ENCODE assay signal across 17 cellular contexts in the genomic region with DNA sequence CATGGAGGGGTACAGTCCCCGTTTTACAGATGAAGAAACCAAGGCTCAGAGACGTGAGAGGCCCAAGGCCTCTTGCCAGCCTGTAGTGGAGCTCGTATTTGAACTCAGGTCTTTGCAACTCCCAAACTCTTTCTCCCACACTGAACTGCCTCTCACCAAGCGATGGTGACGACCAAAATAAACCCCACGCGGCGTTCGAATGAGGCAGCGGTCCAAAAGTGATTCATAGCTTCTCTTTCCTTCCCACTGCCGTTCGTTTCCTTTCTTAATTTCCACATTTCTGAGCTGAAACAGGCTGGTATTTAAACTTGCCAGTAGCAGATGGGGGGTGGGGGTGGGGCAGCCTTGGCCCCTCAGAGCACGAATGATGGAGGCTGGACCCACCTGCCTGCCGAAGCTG.
DNase-seq lines count a peak whose midpoint lies in the region; ATAC-seq and TF ChIP-seq lines count a peak whose summit lies in the region.
"Had no signal": no experiment of that assay in that cellular context is flagged by ENCODE, and none has a peak within 500 bp of the region (broad histone marks: within the 10 kb centered on the region; RNA-seq: fewer than 3 reads in every experiment).

No MANE protein-coding gene starts in this region.

- in situ Hi-C loops in IMR-90 (cut with MboI; ENCODE audit: low sequenced_read_pairs), result no loop called here

- peak overlapping the region; percentile 5 for H2AFZ ChIP-seq in IMR-90 (replicated peaks; ENCODE audit: low read length, poor library complexity)

- no peak overlapping the region for H2BK5ac ChIP-seq in IMR-90 (ENCODE audit: low read depth, low read length, poor library complexity, severe bottlenecking)

- no peak overlapping the region for H2BK120ac ChIP-seq in IMR-90 (ENCODE audit: low read depth, low read length)

- no peak overlapping the region for H3K27ac Mint-ChIP-seq in stimulated activated naive B cell treated with anti-CD40 and anti-IgM and Interleukin-4, amounts not matched to agents 10 μg/mL and 1 μg/mL and 100 μg/mL, for 72 hours

- peaks cover 10% of the 10 kb centered on the region for H3K9me1 ChIP-seq in IMR-90 (ENCODE audit: insufficient read depth, low read length)

- WGBS in IMR-90 (ENCODE audit: extremely low coverage in 2 of 2, insufficient read length in 1 of 2), 2 experiments, result 25% methylated on average over 2 of the region's 14 CpGs; no CpG with 5 or more reads in 1 of the 2 experiments

- H3K27me3 ChIP-seq in IMR-90 (ENCODE audit: control insufficient read depth, insufficient read depth, low read length), result peaks cover 25% of the 10 kb centered on the region

- no peak overlapping the region for H3K9ac ChIP-seq in IMR-90 (ENCODE audit: low read depth, low read length)

- no peaks in the 10 kb centered on the region for H3K9me3 Mint-ChIP-seq in stimulated activated naive B cell treated with anti-CD40 and anti-IgM and Interleukin-4, amounts not matched to agents 10 μg/mL and 1 μg/mL and 100 μg/mL, for 72 hours

- POLR2A ChIA-PET in IMR-90 (lab: Charles Lee; ENCODE audit: unreplicated experiment), result interaction anchor here (0.6 kb wide), 1 partner anchor 12 kb away, joined by 4 read pairs; no protein-coding TSS in a partner anchor

- no peak overlapping the region for H3K4me3 Mint-ChIP-seq in stimulated activated naive B cell treated with anti-CD40 and anti-IgM and Interleukin-4, amounts not matched to agents 10 μg/mL and 1 μg/mL and 100 μg/mL, for 72 hours

- H4K8ac ChIP-seq in IMR-90 (ENCODE audit: low read depth in 2 of 2, low read length in 2 of 2), result no peak overlapping the region

- TF ChIP-seq RAD21 in IMR-90 (IDR thresholded peaks at IDR 0.05; ENCODE audit: low read length), result no peak

- H4K20me1 ChIP-seq in IMR-90 (ENCODE audit: insufficient read depth, low read length), result no peaks in the 10 kb centered on the region

- no peak overlapping the region for H2AK9ac ChIP-seq in IMR-90 (replicated peaks; ENCODE audit: low read depth, low read length, poor library complexity)

- peaks cover 41 to 49% of the 10 kb centered on the region in 2 donors for H3K27me3 Mint-ChIP-seq in stimulated activated naive B cell treated with anti-CD40 and anti-IgM and Interleukin-4, amounts not matched to agents 10 μg/mL and 1 μg/mL and 100 μg/mL, for 72 hours

- TF ChIP-seq POLR2A in IMR-90 (IDR thresholded peaks at IDR 0.05; ENCODE audit: low read depth, low read length), result no peak

- peaks cover 0 to 3% of the 10 kb centered on the region in 2 donors for H3K4me1 Mint-ChIP-seq in stimulated activated naive B cell treated with anti-CD40 and anti-IgM and Interleukin-4, amounts not matched to agents 10 μg/mL and 1 μg/mL and 100 μg/mL, for 72 hours

- no peak overlapping the region for H3K4me3 ChIP-seq in IMR-90 (ENCODE audit: insufficient read depth, low read depth, low read length)
- H3K4me3 ChIP-seq: gastroesophageal sphincter, GM12878, SJSA1 had no signal

- H3K23ac ChIP-seq in IMR-90 (ENCODE audit: low read depth, low read length), result no peak overlapping the region

- H3K56ac ChIP-seq in IMR-90 (ENCODE audit: extremely low read depth, insufficient read depth, low read length), result no peak overlapping the region

- no peak overlapping the region for H4K91ac ChIP-seq in IMR-90 (ENCODE audit: insufficient read depth, low read depth, low read length)

- H3K4ac ChIP-seq in IMR-90 (ENCODE audit: low read depth, low read length), result no peak overlapping the region

- H3K27ac ChIP-seq in IMR-90 (ENCODE audit: insufficient read depth, low read length) (no peak overlapping the region), cingulate gyrus (ENCODE audit: low read depth, low read length) (peak overlapping the region; percentile 60)
- H3K27ac ChIP-seq: gastroesophageal sphincter, SJSA1 had no signal

- no peaks in the 10 kb centered on the region for H3K79me1 ChIP-seq in IMR-90 (ENCODE audit: low read depth in 1 of 2, low read length in 2 of 2)

- no peak for ATAC-seq in IMR-90 (ENCODE audit: low read depth)
- ATAC-seq in GM18909 (IDR thresholded peaks at IDR 0.05; ENCODE audit: poor library complexity, unreplicated experiment), result no peak
- no peak for ATAC-seq in HG03175 (IDR thresholded peaks at IDR 0.05; ENCODE audit: unreplicated experiment)
- no peak for ATAC-seq in stimulated activated naive B cell treated with anti-CD40 and anti-IgM and Interleukin-4, amounts not matched to agents 10 μg/mL and 1 μg/mL and 100 μg/mL, for 72 hours (replicated peaks)
- ATAC-seq: gastroesophageal sphincter, GM12878 had no signal

- H4K5ac ChIP-seq in IMR-90 (ENCODE audit: low read depth, low read length), result no peak overlapping the region

- no peak overlapping the region for H3K18ac ChIP-seq in IMR-90 (ENCODE audit: low read depth, low read length)

- no peaks in the 10 kb centered on the region for H3K36me3 ChIP-seq in IMR-90 (ENCODE audit: control insufficient read depth, insufficient read depth, low read length)
- H3K36me3 ChIP-seq: gastroesophageal sphincter, SJSA1 had no signal

- H3K4me2 ChIP-seq in IMR-90 (ENCODE audit: low read depth, low read length), result no peak overlapping the region

- intact Hi-C loops in IMR-90 (cut with micrococcal nuclease), result no loop called here

- dilution Hi-C loops in IMR-90 (cut with HindIII; ENCODE audit: low sequenced_read_pairs, unreplicated experiment), result no loop called here

- H2BK20ac ChIP-seq in IMR-90 (ENCODE audit: low read depth, low read length), result no peak overlapping the region

- no peaks in the 10 kb centered on the region for H3K36me3 Mint-ChIP-seq in stimulated activated naive B cell treated with anti-CD40 and anti-IgM and Interleukin-4, amounts not matched to agents 10 μg/mL and 1 μg/mL and 100 μg/mL, for 72 hours

- no peak overlapping the region for H3K14ac ChIP-seq in IMR-90 (replicated peaks; ENCODE audit: low read depth, low read length)

- H2BK15ac ChIP-seq in IMR-90 (ENCODE audit: low read depth, low read length), result no peak overlapping the region

- no TSS peak for BruUV-seq in IMR-90 (replicated peaks; lab: Mats Ljungman, UMichigan)

- no peak for TF ChIP-seq CTCF in IMR-90 (conservative IDR thresholded peaks at IDR 0.05; ENCODE audit: low read depth, low read length)

- DNase-seq in AG20443 (ENCODE audit: low spot score) (peak; percentile 76), IMR-90 (peak; percentile 39), lung microvascular endothelial cell (ENCODE audit: low read depth in 2 of 2) (peak; percentile 40 to 48)
- no peak for DNase-seq in NK-92 treated with Interleukin-12 subunit alpha and Interleukin-12 subunit beta, amount 100 ng/mL, for 24 hours (lab: John Stamatoyannopoulos, UW)
- no peak for DNase-seq in stimulated activated naive B cell treated with anti-CD40 and anti-IgM and Interleukin-4, amounts not matched to agents 10 μg/mL and 1 μg/mL and 100 μg/mL, for 72 hours
- DNase-seq: activated CD8-positive, alpha-beta memory T cell treated with anti-CD3 and anti-CD28 coated beads for 24 hours; aorta; NCI-H1436 treated with DMSO at 0.1 percent for 48 hours; NCI-H446 treated with DMSO at 0.1 percent for 48 hours; small intestine; stimulated activated naive CD4-positive, alpha-beta T cell had no signal

- H3K9me3 ChIP-seq in IMR-90 (ENCODE audit: control insufficient read depth, insufficient read depth, low read length), result peaks cover 15% of the 10 kb centered on the region
- H3K9me3 ChIP-seq: SJSA1 had no signal

- H2AK5ac ChIP-seq in IMR-90 (ENCODE audit: low read depth, low read length), result peak overlapping the region; percentile 12; the same call in 1 of the 2 replicates

- CTCF ChIA-PET in IMR-90 (lab: Yijun Ruan, JAX), result interaction anchor here (0.6 kb wide), 1 partner anchor 477 kb away, joined by 4 read pairs; no protein-coding TSS in a partner anchor

- peaks cover 2% of the 10 kb centered on the region for H3K4me1 ChIP-seq in IMR-90 (ENCODE audit: control insufficient read depth, insufficient read depth, low read length)

TF ChIP-seq in IMR-90, 13 proteins besides CTCF, POLR2A, EP300 and RAD21:
- TF ChIP-seq RFX5 (IDR thresholded peaks at IDR 0.05; ENCODE audit: low read depth, low read length) (no peak), MAFK (IDR thresholded peaks at IDR 0.05; ENCODE audit: low read depth, low read length) (no peak), CEBPB (IDR thresholded peaks at IDR 0.05; ENCODE audit: low read depth, low read length) (no peak), FOS (IDR thresholded peaks at IDR 0.05; ENCODE audit: low read depth, low read length) (no peak), MAZ (IDR thresholded peaks at IDR 0.05; ENCODE audit: borderline replicate concordance, low read depth, low read length) (no peak), MXI1 (IDR thresholded peaks at IDR 0.05; ENCODE audit: borderline replicate concordance, low read depth, low read length) (no peak), CHD1 (IDR thresholded peaks at IDR 0.05; ENCODE audit: low read depth, low read length) (no peak), BHLHE40 (IDR thresholded peaks at IDR 0.05; ENCODE audit: low read depth, low read length) (no peak), NFE2L2 (IDR thresholded peaks at IDR 0.05; ENCODE audit: low read depth, low read length) (no peak), SMC3 (IDR thresholded peaks at IDR 0.05; ENCODE audit: low read depth, low read length) (no peak), RCOR1 (IDR thresholded peaks at IDR 0.05; ENCODE audit: insufficient replicate concordance, low read length) (no peak)
- TF ChIP-seq, protein P1, sequence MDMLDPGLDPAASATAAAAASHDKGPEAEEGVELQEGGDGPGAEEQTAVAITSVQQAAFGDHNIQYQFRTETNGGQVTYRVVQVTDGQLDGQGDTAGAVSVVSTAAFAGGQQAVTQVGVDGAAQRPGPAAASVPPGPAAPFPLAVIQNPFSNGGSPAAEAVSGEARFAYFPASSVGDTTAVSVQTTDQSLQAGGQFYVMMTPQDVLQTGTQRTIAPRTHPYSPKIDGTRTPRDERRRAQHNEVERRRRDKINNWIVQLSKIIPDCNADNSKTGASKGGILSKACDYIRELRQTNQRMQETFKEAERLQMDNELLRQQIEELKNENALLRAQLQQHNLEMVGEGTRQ (IDR thresholded peaks at IDR 0.05; ENCODE audit: low read depth, low read length), result no peak
- TF ChIP-seq, protein P2, sequence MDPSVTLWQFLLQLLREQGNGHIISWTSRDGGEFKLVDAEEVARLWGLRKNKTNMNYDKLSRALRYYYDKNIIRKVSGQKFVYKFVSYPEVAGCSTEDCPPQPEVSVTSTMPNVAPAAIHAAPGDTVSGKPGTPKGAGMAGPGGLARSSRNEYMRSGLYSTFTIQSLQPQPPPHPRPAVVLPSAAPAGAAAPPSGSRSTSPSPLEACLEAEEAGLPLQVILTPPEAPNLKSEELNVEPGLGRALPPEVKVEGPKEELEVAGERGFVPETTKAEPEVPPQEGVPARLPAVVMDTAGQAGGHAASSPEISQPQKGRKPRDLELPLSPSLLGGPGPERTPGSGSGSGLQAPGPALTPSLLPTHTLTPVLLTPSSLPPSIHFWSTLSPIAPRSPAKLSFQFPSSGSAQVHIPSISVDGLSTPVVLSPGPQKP (IDR thresholded peaks at IDR 0.05; ENCODE audit: borderline replicate concordance, low read depth, low read length), result no peak

Comparison
In these comparisons a context has a peak if more than half of its experiments do, and no peak if none do; other contexts are left out.
1. DNase-seq: peak in AG20443 (single experiment), IMR-90 (single experiment) and lung microvascular endothelial cell (2 of 2); none in NK-92 treated with Interleukin-12 subunit alpha and Interleukin-12 subunit beta, amount 100 ng/mL, for 24 hours (single experiment) and stimulated activated naive B cell treated with anti-CD40 and anti-IgM and Interleukin-4, amounts not matched to agents 10 μg/mL and 1 μg/mL and 100 μg/mL, for 72 hours (single experiment).